ENCODE assay signal across 8 cellular contexts in genomic region chr3:155323063-155323666, GRCh38. TPM values are rescaled to one million over a fixed set of nuclear protein-coding genes. Genes with fewer than 3 reads are reported as not detected.
A peak's percentile ranks its signal among the peaks of the same experiment; 100 is the strongest.
DNase-seq lines count a peak whose midpoint lies in the region; ATAC-seq and TF ChIP-seq lines count a peak whose summit lies in the region.

No MANE protein-coding gene starts in this region.

- H3K4me1 ChIP-seq in HCT116 (ENCODE audit: control insufficient read depth in 1 of 2, insufficient read depth in 2 of 2, low read length in 2 of 2) (no peaks in the 10 kb centered on the region), mucosa of descending colon (ENCODE audit: low read depth) (no peaks in the 10 kb centered on the region)

- H3K36me3 ChIP-seq in HCT116 (ENCODE audit: control insufficient read depth in 1 of 2, insufficient read depth in 2 of 2, low read length in 2 of 2) (no peaks in the 10 kb centered on the region), MG63 (no peaks in the 10 kb centered on the region), mucosa of descending colon (ENCODE audit: low read depth) (no peaks in the 10 kb centered on the region)

- no peak overlapping the region for H2AFZ ChIP-seq in HCT116 (ENCODE audit: low read depth, low read length, poor library complexity, severe bottlenecking)

- H3K27me3 ChIP-seq in HCT116 (ENCODE audit: insufficient read depth, low read length), result no peaks in the 10 kb centered on the region
- no peaks in the 10 kb centered on the region for H3K27me3 ChIP-seq in MG63

- peak; percentile 93 for TF ChIP-seq RAD21 in HCT116 (IDR thresholded peaks at IDR 0.05; ENCODE audit: low read depth)

- no peak overlapping the region for H3K4me2 ChIP-seq in HCT116 (ENCODE audit: low read length)

- intact Hi-C loops in HCT116 (cut with micrococcal nuclease), result loop anchor here (1.0 to 5.0 kb wide), 4 partner anchors 369 to 986 kb away; no protein-coding TSS in a partner anchor
- intact Hi-C loops in mucosa of descending colon (cut with DNase I, micrococcal nuclease), result loop anchor here (5.0 to 10.0 kb wide), 2 partner anchors 566 to 568 kb away; no protein-coding TSS in a partner anchor

- H3K9me3 ChIP-seq in HCT116 (ENCODE audit: control insufficient read depth in 1 of 2, insufficient read depth in 1 of 2, low read depth in 1 of 2, low read length in 2 of 2) (no peaks in the 10 kb centered on the region), MG63 (no peaks in the 10 kb centered on the region), mucosa of descending colon (no peaks in the 10 kb centered on the region)

- TF ChIP-seq CTCF in 22Rv1 (IDR thresholded peaks at IDR 0.05) (peak; percentile 83), HCT116 (IDR thresholded peaks at IDR 0.05 in 2 of 3, conservative IDR thresholded peaks at IDR 0.05 in 1 of 3; ENCODE audit: borderline replicate concordance in 1 of 3, insufficient read depth in 1 of 3, low read depth in 2 of 3, low read length in 2 of 3) (peak; percentile 66 to 85 (median 80)), mucosa of descending colon (IDR thresholded peaks at IDR 0.05) (peak; percentile 21)

- ATAC-seq in HCT116 (peak; percentile 82), mucosa of descending colon (peak; percentile 56), GM21381 (IDR thresholded peaks at IDR 0.05; ENCODE audit: unreplicated experiment) (no peak)

- CTCF ChIA-PET in HCT116 (lab: Charles Lee), result interaction anchor here (0.6 to 3.2 kb wide), 10 partner anchors 12 to 1037 kb away, joined by 3 to 11 read pairs (median 3); no protein-coding TSS in a partner anchor

- no TSS peak for BruUV-seq in HCT116 (replicated peaks; lab: Mats Ljungman, UMichigan)

- POLR2A ChIA-PET in HCT116 (lab: Charles Lee), result no interaction called here

- H3K9ac ChIP-seq in HCT116 (ENCODE audit: low read length), result no peak overlapping the region

- no peak for TF ChIP-seq POLR2A in HCT116 (IDR thresholded peaks at IDR 0.05; ENCODE audit: borderline replicate concordance, extremely low read depth, insufficient read depth, insufficient read length)

- H3K27ac ChIP-seq in 22Rv1 (no peak overlapping the region), HCT116 (ENCODE audit: low read depth, low read length) (no peak overlapping the region), epithelial cell of prostate (no peak overlapping the region)

- no peaks in the 10 kb centered on the region for H3K9me2 ChIP-seq in HCT116 (ENCODE audit: insufficient read depth)

- RAD21 ChIA-PET in HCT116 (lab: Charles Lee; ENCODE audit: low non-redundant PET in 1 of 2, low total read pairs in 2 of 2, uncharacterized antibody in 2 of 2, unreplicated experiment in 2 of 2), result interaction anchor here in 1 of 2 experiments (1.0 kb wide), 1 partner anchor 368 kb away, joined by 4 read pairs; no protein-coding TSS in a partner anchor

- no peak overlapping the region for H3K4me3 ChIP-seq in HCT116 (replicated peaks in 1 of 2; ENCODE audit: low read depth in 1 of 2, low read length in 2 of 2)
- H3K4me3 ChIP-seq in MG63, result no peak overlapping the region
- no peak overlapping the region for H3K4me3 ChIP-seq in mucosa of descending colon

- H4K20me1 ChIP-seq in HCT116 (ENCODE audit: insufficient read depth), result no peaks in the 10 kb centered on the region

- DNase-seq in GM04504 (ENCODE audit: low read depth) (peak; percentile 56), HCT116 (ENCODE audit: low read depth, low spot score) (peak; percentile 68), MG63 (peak; percentile 16), RPMI7951 (ENCODE audit: low read depth) (peak; percentile 73), epithelial cell of prostate (ENCODE audit: low read depth, low spot score) (peak; percentile 26), mucosa of descending colon (peak in 1 of 3 donors; percentile 62)

- H3K79me2 ChIP-seq in HCT116 (ENCODE audit: insufficient read depth, low read length), result no peaks in the 10 kb centered on the region

TF ChIP-seq in HCT116, 20 proteins besides CTCF, POLR2A, EP300 and RAD21:
- no peak for TF ChIP-seq CBX3 (IDR thresholded peaks at IDR 0.05; ENCODE audit: low read depth)
- TF ChIP-seq REST (IDR thresholded peaks at IDR 0.05; ENCODE audit: low read depth), result no peak
- no peak for TF ChIP-seq FOSL1 (IDR thresholded peaks at IDR 0.05; ENCODE audit: low read depth)
- TF ChIP-seq ATF3 (IDR thresholded peaks at IDR 0.05), result no peak
- no peak for TF ChIP-seq JUND (IDR thresholded peaks at IDR 0.05)
- TF ChIP-seq ELF1 (IDR thresholded peaks at IDR 0.05; ENCODE audit: borderline replicate concordance, low read depth), result no peak
- TF ChIP-seq POLR2AphosphoS5 (IDR thresholded peaks at IDR 0.05; ENCODE audit: low read depth, low read length), result no peak
- no peak for TF ChIP-seq YY1 (IDR thresholded peaks at IDR 0.05; ENCODE audit: extremely low read depth, insufficient replicate concordance, low read depth, low read length)
- no peak for TF ChIP-seq EGR1 (IDR thresholded peaks at IDR 0.05; ENCODE audit: low read depth)
- no peak for TF ChIP-seq ZNF274 (IDR thresholded peaks at IDR 0.05; ENCODE audit: low read depth, low read length)
- TF ChIP-seq CEBPB (IDR thresholded peaks at IDR 0.05; ENCODE audit: low read depth), result no peak
- TF ChIP-seq EZH2phosphoT487 (IDR thresholded peaks at IDR 0.05; ENCODE audit: borderline replicate concordance), result no peak
TF ChIP-seq in HCT116: peak in this region for 0.

RNA-seq across cellular contexts. Expression of gene STRIT1, which starts 29.7 kb away (rescaled TPM):
- total RNA-seq in HCT116 (2021; ENCODE audit: unreplicated experiment), result not detected
- polyA plus RNA-seq in HCT116 (2012), result not detected in 2 replicates
- total RNA-seq in MG63 (2014; rRNA removed; shearing (Covaris generic); ENCODE audit: low replicate concordance), result not detected in 2 replicates
- not detected in 2 replicates for total RNA-seq in RPMI7951 (2014; rRNA removed; shearing (Covaris generic))
- not detected for total RNA-seq in mucosa of descending colon

Comparison
In these comparisons a context has a peak if more than half of its experiments do, and no peak if none do; other contexts are left out.
1. CTCF ChIP-seq: peak in every context shown above with its lines; median percentile 83 in 22Rv1; 80 in HCT116; 21 in mucosa of descending colon.